Comparison of ENCODE assay signal across 23 cellular contexts in genomic region chr4:90670183-90670582, GRCh38.
"Had no signal": no experiment of that assay in that cellular context is flagged by ENCODE, and none has a peak within 500 bp of the region (broad histone marks: within the 10 kb centered on the region; RNA-seq: fewer than 3 reads in every experiment).

No MANE protein-coding gene starts in this region.

- DNase-seq: islet precursor cell; left ventricle myocardium inferior; mesendoderm; naive B cell; natural killer cell; nephron progenitor cell; occipital lobe; retina; right cardiac atrium; stimulated activated CD4-positive, alpha-beta T cell treated with anti-CD3 and anti-CD28 coated beads, Interleukin-12 subunit alpha, Interleukin-12 subunit beta, amount 100 ng/mL, for 4 hours; stimulated activated CD4-positive, alpha-beta T cell treated with anti-CD3 and anti-CD28 coated beads, Interleukin-15, amount 100 ng/mL, for 24 hours; stimulated activated CD4-positive, alpha-beta T cell treated with anti-CD3 and anti-CD28 coated beads, Interleukin-2, amount 100 ng/mL, for 24 hours; stimulated activated CD4-positive, alpha-beta T cell treated with anti-CD3 and anti-CD28 coated beads, Interleukin-4, amount 100 ng/mL, for 1 hour; stimulated activated naive CD4-positive, alpha-beta T cell; uterus had no signal

- H3K27ac ChIP-seq: hepatocyte, left ventricle myocardium inferior, neural progenitor cell, neutrophil, parathyroid adenoma, skin epidermis, tibial nerve, uterus had no signal

- H3K9me3 ChIP-seq: neutrophil, uterus had no signal

- H3K36me3 ChIP-seq: left ventricle myocardium inferior, neural progenitor cell, neutrophil, tibial nerve, uterus had no signal

- H3K27me3 ChIP-seq: hepatocyte, neural progenitor cell, neutrophil, tibial nerve, uterus had no signal

- H3K4me2 ChIP-seq: hepatocyte, neural progenitor cell had no signal

- H2AFZ ChIP-seq: hepatocyte, neural progenitor cell, parathyroid adenoma had no signal

- H3K9ac ChIP-seq: neural progenitor cell, parathyroid adenoma had no signal

- ATAC-seq: natural killer cell, right cardiac atrium, sciatic nerve had no signal

- H3K79me2 ChIP-seq: hepatocyte, parathyroid adenoma had no signal

- H3K4me1 ChIP-seq: left ventricle myocardium inferior, neural progenitor cell, parathyroid adenoma, tibial nerve, uterus had no signal

- H3K4me3 ChIP-seq: hepatocyte, left ventricle myocardium inferior, lung, neural progenitor cell, skin epidermis, tibial nerve, uterus had no signal
